8 cellular contexts compared by ENCODE assay signal in genomic region chr1:35192056-35192852, GRCh38. TPM values are rescaled to one million over a fixed set of nuclear protein-coding genes. Genes with fewer than 3 reads are reported as not detected.
DNase-seq lines count a peak whose midpoint lies in the region; ATAC-seq and TF ChIP-seq lines count a peak whose summit lies in the region.

No MANE protein-coding gene starts in this region.

- H3K4me1 Mint-ChIP-seq in endodermal cell, result peaks cover 30% of the 10 kb centered on the region

- no peaks in the 10 kb centered on the region for H3K9me3 ChIP-seq in NT2/D1 (ENCODE audit: insufficient read depth, low read length)
- H3K9me3 ChIP-seq in endodermal cell (ENCODE audit: control insufficient read depth, low read length), result no peaks in the 10 kb centered on the region

- DNase-seq in Ammon's horn (ENCODE audit: low spot score) (peak; percentile 80), HT-29 (ENCODE audit: low spot score) (peak; percentile 75), NT2/D1 (ENCODE audit: low read depth, low spot score) (peak; percentile 65), endodermal cell (peak; percentile 90), midbrain (lab: John Stamatoyannopoulos, UW) (peak; percentile 79)
- peak; percentile 68 for DNase-seq in activated CD8-positive, alpha-beta memory T cell treated with anti-CD3 and anti-CD28 coated beads, Interleukin-2, amount 50 U/mL, for 24 hours (ENCODE audit: extremely low read depth)
- DNase-seq in stimulated activated CD8-positive, alpha-beta memory T cell treated with anti-CD3 and anti-CD28 coated beads, Interleukin-15, amount 100 ng/mL, for 4 hours (ENCODE audit: low read depth in 2 of 2), result peak; percentile 76 to 78

- WGBS in endodermal cell (ENCODE audit: insufficient coverage in 1 of 2, insufficient read length in 1 of 2), 2 experiments, result 0% methylated on average over 94 of the region's 94 CpGs; no CpG with 5 or more reads in 1 of the 2 experiments

- H3K4me3 ChIP-seq in NT2/D1 (ENCODE audit: insufficient read length, low read depth) (peak overlapping the region; percentile 89), endodermal cell (ENCODE audit: low read length) (peak overlapping the region; percentile 98)

- H3K9ac ChIP-seq in NT2/D1 (ENCODE audit: insufficient read length, low read depth) (peak overlapping the region; percentile 98), endodermal cell (ENCODE audit: extremely low read depth, low read length, poor library complexity, severe bottlenecking) (peak overlapping the region; percentile 98)

- peak overlapping the region; percentile 99 for H3K27ac ChIP-seq in endodermal cell (ENCODE audit: low read depth, low read length)

- TF ChIP-seq CTCF in endodermal cell (conservative IDR thresholded peaks at IDR 0.05), result peak; percentile 50

- peak overlapping the region; percentile 93 for H3K4me3 Mint-ChIP-seq in endodermal cell

- H3K27me3 Mint-ChIP-seq in endodermal cell (ENCODE audit: insufficient read depth), result peaks cover 2% of the 10 kb centered on the region

- H3K9me3 Mint-ChIP-seq in endodermal cell, result no peaks in the 10 kb centered on the region

- H3K4me1 ChIP-seq in NT2/D1 (ENCODE audit: insufficient read depth, insufficient read length), result no peaks in the 10 kb centered on the region
- H3K4me1 ChIP-seq in endodermal cell (ENCODE audit: control insufficient read depth, insufficient read depth, low read length), result no peaks in the 10 kb centered on the region

- H3K36me3 ChIP-seq in NT2/D1 (ENCODE audit: insufficient read depth, insufficient read length, low read length) (peaks cover 46% of the 10 kb centered on the region), endodermal cell (ENCODE audit: control insufficient read depth, insufficient read depth, low read length) (peaks cover 45% of the 10 kb centered on the region)

- H3K27ac Mint-ChIP-seq in endodermal cell, result peak overlapping the region; percentile 98

- H3K27me3 ChIP-seq in NT2/D1 (ENCODE audit: insufficient read depth, insufficient read length) (no peaks in the 10 kb centered on the region), endodermal cell (ENCODE audit: control insufficient read depth, insufficient read depth, low read length, poor library complexity, severe bottlenecking) (no peaks in the 10 kb centered on the region)

- peak; percentile 43 for ATAC-seq in GM19328 (IDR thresholded peaks at IDR 0.05; ENCODE audit: unreplicated experiment)

- H3K36me3 Mint-ChIP-seq in endodermal cell (ENCODE audit: low read depth), result peaks cover 46% of the 10 kb centered on the region

RNA-seq across cellular contexts. Expression of gene SFPQ, which starts 0.7 kb away (rescaled TPM):
- 166 and 167 TPM in 2 replicates for total RNA-seq in HT-29 (2014; rRNA removed; shearing (Covaris generic))
- total RNA-seq in endodermal cell, result 100 to 1,000 TPM; 350 to 491 TPM
- 290 TPM for polyA plus RNA-seq in endodermal cell (2013, experiment 1 of 2)
- polyA plus RNA-seq in endodermal cell (2013, experiment 2 of 2), result 263 TPM

Comparison
In these comparisons a context has a peak if more than half of its experiments do, and no peak if none do; other contexts are left out.
1. Peak in every context shown above with its lines: DNase-seq, ATAC-seq, H3K4me3 ChIP-seq and H3K27ac ChIP-seq.